ENCODE assay signal across 8 cellular contexts in the genomic region with DNA sequence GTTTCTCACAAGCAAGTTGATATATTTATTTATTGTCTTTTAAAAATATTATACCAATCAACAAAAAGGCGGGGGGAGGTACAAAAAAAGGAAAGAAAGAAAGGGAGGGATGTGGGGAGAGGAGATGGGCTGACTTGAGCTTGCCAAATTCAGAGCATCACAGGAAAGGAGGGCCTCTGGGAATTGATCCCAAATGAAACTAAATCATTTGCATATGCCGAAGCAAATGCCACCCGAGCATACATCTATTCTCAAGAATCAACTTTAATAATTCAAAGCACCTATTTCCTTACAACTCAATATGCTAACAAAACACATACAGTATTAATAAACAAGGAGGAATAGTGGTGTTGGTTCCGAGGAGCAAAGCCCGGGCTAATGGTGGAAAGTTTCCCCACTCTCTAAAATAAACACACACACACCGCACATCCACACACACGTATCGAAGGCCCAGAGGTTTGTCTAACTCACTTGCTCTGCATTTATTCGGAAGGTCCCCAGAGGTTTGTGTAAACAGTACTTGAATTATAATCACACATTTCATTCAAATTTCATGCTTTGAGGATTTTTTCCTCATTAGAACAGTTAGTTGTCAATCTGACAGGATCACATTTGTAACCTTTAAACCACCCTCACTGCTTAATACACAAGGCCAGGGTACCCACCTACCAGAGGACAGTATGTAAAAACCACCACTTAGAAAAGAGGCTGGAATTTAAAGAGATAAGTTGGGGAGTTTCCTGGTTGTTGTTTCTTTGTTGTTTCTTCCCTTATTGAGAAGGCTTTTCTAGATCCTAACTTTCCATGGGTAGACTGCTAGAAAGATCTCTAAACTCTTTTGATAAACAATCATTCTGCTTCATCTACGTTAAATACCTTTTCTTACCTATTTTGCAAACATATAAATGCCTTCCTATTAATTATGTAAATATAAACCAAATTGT.
DNase-seq lines count a peak whose midpoint lies in the region; ATAC-seq, FAIRE-seq and TF ChIP-seq lines count a peak whose summit lies in the region.

No MANE protein-coding gene starts in this region.

- H3K4me3 ChIP-seq in skeletal muscle satellite cell (ENCODE audit: low read length) = peak overlapping the region; percentile 80

- DNase-seq in GM12892 (ENCODE audit: insufficient read length) (no peak), NCI-H748 (lab: John Stamatoyannopoulos, UW; ENCODE audit: unreplicated experiment) (peak; percentile 53), fibroblast of gingiva (ENCODE audit: low read depth) (peak; percentile 77)
- DNase-seq in stimulated activated CD4-positive, alpha-beta T cell treated with anti-CD3 and anti-CD28 coated beads, Interleukin-4, amount 100 ng/mL, for 24 hours = no peak
- DNase-seq in effector memory CD8-positive, alpha-beta T cell = no peak

- no peaks in the 10 kb centered on the region for H3K27me3 ChIP-seq in skeletal muscle satellite cell (ENCODE audit: control insufficient read depth, insufficient read depth, low read length)

- peak overlapping the region; percentile 85 for H3K9ac ChIP-seq in skeletal muscle satellite cell (ENCODE audit: low read depth, low read length)

- peak overlapping the region; percentile 96 for H3K4me2 ChIP-seq in skeletal muscle satellite cell (ENCODE audit: low read length)

- peaks cover 0 to 4% of the 10 kb centered on the region in 2 donors for H3K4me1 Mint-ChIP-seq in effector memory CD8-positive, alpha-beta T cell (ENCODE audit: low read depth in 2 of 2)

- peaks cover 15 to 21% of the 10 kb centered on the region in 2 donors for H3K27me3 Mint-ChIP-seq in effector memory CD8-positive, alpha-beta T cell

- ATAC-seq in effector memory CD8-positive, alpha-beta T cell (replicated peaks) = no peak
- ATAC-seq in HG03469 (IDR thresholded peaks at IDR 0.05; ENCODE audit: unreplicated experiment) (no peak), HG02970 (IDR thresholded peaks at IDR 0.05; ENCODE audit: low FRiP score, unreplicated experiment) (no peak)

- peaks cover 38% of the 10 kb centered on the region for H3K4me1 ChIP-seq in skeletal muscle satellite cell (ENCODE audit: control insufficient read depth, insufficient read depth, low read length)

- H3K9me3 ChIP-seq in skeletal muscle satellite cell (replicated peaks; ENCODE audit: low read length) = no peaks in the 10 kb centered on the region

- FAIRE-seq in GM12892 (lab: Jason Lieb, UNC) = peak; percentile 92

- H3K36me3 Mint-ChIP-seq in effector memory CD8-positive, alpha-beta T cell (ENCODE audit: insufficient read depth) = no peaks in the 10 kb centered on the region

- no peaks in the 10 kb centered on the region for H3K36me3 ChIP-seq in skeletal muscle satellite cell (ENCODE audit: insufficient read depth, low read length)

- no peak overlapping the region for H3K4me3 Mint-ChIP-seq in effector memory CD8-positive, alpha-beta T cell

- no peak for TF ChIP-seq POLR2A in GM12892 (IDR thresholded peaks at IDR 0.05; ENCODE audit: low read depth, low read length)

- peaks cover 4 to 11% of the 10 kb centered on the region in 2 donors for H3K9me3 Mint-ChIP-seq in effector memory CD8-positive, alpha-beta T cell

- no peak overlapping the region for H3K27ac Mint-ChIP-seq in effector memory CD8-positive, alpha-beta T cell

Comparison
In these comparisons a context has a peak if more than half of its experiments do, and no peak if none do; other contexts are left out.
1. DNase-seq: peak in NCI-H748 (single experiment) and fibroblast of gingiva (single experiment); none in GM12892 (single experiment), stimulated activated CD4-positive, alpha-beta T cell treated with anti-CD3 and anti-CD28 coated beads, Interleukin-4, amount 100 ng/mL, for 24 hours (single experiment) and effector memory CD8-positive, alpha-beta T cell (0 of 3).